29 cellular contexts compared by ENCODE assay signal in genomic region chr1:116105996-116106395, GRCh38. TPM values are rescaled to one million over a fixed set of nuclear protein-coding genes. Genes with fewer than 3 reads are reported as not detected.
DNase-seq lines count a peak whose midpoint lies in the region; ATAC-seq lines count a peak whose summit lies in the region.
"Had no signal": no experiment of that assay in that cellular context is flagged by ENCODE, and none has a peak within 500 bp of the region (broad histone marks: within the 10 kb centered on the region; RNA-seq: fewer than 3 reads in every experiment).

No MANE protein-coding gene starts in this region.

- CTCF ChIA-PET in activated CD4-positive, alpha-beta T cell treated with anti-CD3 and anti-CD28 coated beads, Interleukin-2, amount 10 ng/mL, durations not matched to agents 7 days and 5 days (lab: Charles Lee), result interaction anchor here (1.5 kb wide), 1 partner anchor 378 kb away, joined by 3 read pairs; no protein-coding TSS in a partner anchor

- H3K9me3 ChIP-seq in BLaER1, result no peaks in the 10 kb centered on the region
- H3K9me3 ChIP-seq: SJCRH30 had no signal

- no peak overlapping the region for H3K27ac Mint-ChIP-seq in activated CD4-positive, alpha-beta T cell treated with anti-CD3 and anti-CD28 coated beads, Interleukin-2, amount 10 ng/mL, durations not matched to agents 7 days and 5 days
- H3K27ac Mint-ChIP-seq: CD4-positive, CD25-positive, alpha-beta regulatory T cell had no signal

- no peaks in the 10 kb centered on the region for H4K20me1 ChIP-seq in BLaER1

- no peaks in the 10 kb centered on the region for H3K36me3 ChIP-seq in BLaER1
- H3K36me3 ChIP-seq: SJCRH30 had no signal

- no peaks in the 10 kb centered on the region for H3K4me1 Mint-ChIP-seq in activated CD4-positive, alpha-beta T cell treated with anti-CD3 and anti-CD28 coated beads, Interleukin-2, amount 10 ng/mL, durations not matched to agents 7 days and 5 days
- H3K4me1 Mint-ChIP-seq: CD4-positive, CD25-positive, alpha-beta regulatory T cell had no signal

- peak; percentile 31 for DNase-seq in NCI-H748 treated with DMSO at 0.1 percent for 48 hours (lab: John Stamatoyannopoulos, UW)
- peak; percentile 14 for DNase-seq in kidney tubule cell (ENCODE audit: low spot score)
- no peak for DNase-seq in HuH-7.5 (ENCODE audit: low spot score)
- DNase-seq in cortex of kidney (lab: John Stamatoyannopoulos, UW), result no peak
- DNase-seq in activated CD4-positive, alpha-beta T cell treated with anti-CD3 and anti-CD28 coated beads, Interleukin-2, amount 10 ng/mL, durations not matched to agents 7 days and 5 days, result no peak
- DNase-seq in activated T-cell treated with anti-CD3 and anti-CD28 coated beads, Interleukin-2, amount 50 U/mL, for 1 hour, result no peak
- DNase-seq: CD4-positive, CD25-positive, alpha-beta regulatory T cell; DMS153; HCEC 1CT; KBM-7; MV-4-11; NCI-H1105; NCI-H1694; NCI-H2029 treated with DMSO at 0.1 percent for 48 hours; NCI-H2227 treated with DMSO at 0.1 percent for 48 hours; NCI-H526 treated with DMSO at 0.1 percent for 48 hours; NK-92 treated with Interleukin-12 subunit alpha and Interleukin-12 subunit beta, amount 100 ng/mL, for 24 hours; PC-9; SJCRH30 had no signal

- H3K4me3 ChIP-seq in BLaER1, result no peak overlapping the region
- H3K4me3 ChIP-seq: PC-9, SJCRH30 had no signal

- ATAC-seq in HG02885 (IDR thresholded peaks at IDR 0.05; ENCODE audit: poor library complexity, unreplicated experiment), result peak; percentile 39
- ATAC-seq: Right ventricle myocardium inferior, SK-N-SH treated with all-trans-retinoic acid at 6 μM for 48 hours had no signal

- no peak overlapping the region for H3K27ac ChIP-seq in BLaER1
- H3K27ac ChIP-seq: PC-9, SJCRH30 had no signal

- 0 out of 2 replicates have a peak overlapping the region, but pooled peaks have one; percentile 1 for H3K4me2 ChIP-seq in BLaER1
- H3K4me2 ChIP-seq: PC-9 had no signal

- POLR2A ChIA-PET in activated CD4-positive, alpha-beta T cell treated with anti-CD3 and anti-CD28 coated beads, Interleukin-2, amount 10 ng/mL, durations not matched to agents 7 days and 5 days (lab: Charles Lee), result no interaction called here

- H3K4me3 Mint-ChIP-seq in activated CD4-positive, alpha-beta T cell treated with anti-CD3 and anti-CD28 coated beads, Interleukin-2, amount 10 ng/mL, durations not matched to agents 7 days and 5 days, result no peak overlapping the region
- H3K4me3 Mint-ChIP-seq: CD4-positive, CD25-positive, alpha-beta regulatory T cell had no signal

- no peak overlapping the region for H3K9ac ChIP-seq in BLaER1

- peaks cover 7% of the 10 kb centered on the region; the same call in 1 of the 2 replicates for H3K4me1 ChIP-seq in BLaER1
- H3K4me1 ChIP-seq: SJCRH30 had no signal

- no peaks in the 10 kb centered on the region for H3K9me3 Mint-ChIP-seq in activated CD4-positive, alpha-beta T cell treated with anti-CD3 and anti-CD28 coated beads, Interleukin-2, amount 10 ng/mL, durations not matched to agents 7 days and 5 days
- H3K9me3 Mint-ChIP-seq: CD4-positive, CD25-positive, alpha-beta regulatory T cell had no signal

- H3K27me3 ChIP-seq in BLaER1, result no peaks in the 10 kb centered on the region
- H3K27me3 ChIP-seq: SJCRH30 had no signal

- H3K36me3 Mint-ChIP-seq in activated CD4-positive, alpha-beta T cell treated with anti-CD3 and anti-CD28 coated beads, Interleukin-2, amount 10 ng/mL, durations not matched to agents 7 days and 5 days (ENCODE audit: low read depth), result no peaks in the 10 kb centered on the region
- H3K36me3 Mint-ChIP-seq: CD4-positive, CD25-positive, alpha-beta regulatory T cell had no signal

- peaks cover 4% of the 10 kb centered on the region for H3K27me3 Mint-ChIP-seq in activated CD4-positive, alpha-beta T cell treated with anti-CD3 and anti-CD28 coated beads, Interleukin-2, amount 10 ng/mL, durations not matched to agents 7 days and 5 days

RNA-seq across cellular contexts. Expression of gene MAB21L3, which starts 5.2 kb away (rescaled TPM):
- total RNA-seq in activated CD4-positive, alpha-beta T cell treated with anti-CD3 and anti-CD28 coated beads, Interleukin-2, amount 10 ng/mL, durations not matched to agents 7 days and 5 days, result not detected
- total RNA-seq: A172; CD4-positive, CD25-positive, alpha-beta regulatory T cell; G401; H1; HT1080; NCI-H460; PC-9; RPMI7951 had no signal

Comparison
In these comparisons a context has a peak if more than half of its experiments do, and no peak if none do; other contexts are left out.
1. DNase-seq: peak in NCI-H748 treated with DMSO at 0.1 percent for 48 hours (single experiment) and kidney tubule cell (single experiment); none in HuH-7.5 (single experiment), cortex of kidney (single experiment), activated CD4-positive, alpha-beta T cell treated with anti-CD3 and anti-CD28 coated beads, Interleukin-2, amount 10 ng/mL, durations not matched to agents 7 days and 5 days (single experiment) and activated T-cell treated with anti-CD3 and anti-CD28 coated beads, Interleukin-2, amount 50 U/mL, for 1 hour (single experiment).